26 cellular contexts compared by ENCODE assay signal in genomic region chr4:144955104-144955503, GRCh38.
DNase-seq lines count a peak whose midpoint lies in the region; TF ChIP-seq lines count a peak whose summit lies in the region.
"Had no signal": no experiment of that assay in that cellular context is flagged by ENCODE, and none has a peak within 500 bp of the region (broad histone marks: within the 10 kb centered on the region; RNA-seq: fewer than 3 reads in every experiment).

No MANE protein-coding gene starts in this region.

- DNase-seq in HT-29 (ENCODE audit: low spot score) (peak; percentile 9), NCI-H69 (lab: John Stamatoyannopoulos, UW) (peak; percentile 5), WERI-Rb-1 (peak; percentile 78), PC-9 (no peak), NCI-H2081 (lab: John Stamatoyannopoulos, UW) (no peak)
- DNase-seq in stimulated activated CD4-positive, alpha-beta T cell treated with anti-CD3 and anti-CD28 coated beads, Interleukin-2, amount 100 ng/mL, for 48 hours, result no peak
- DNase-seq in effector CD4-positive, alpha-beta T cell, result no peak
- DNase-seq: activated CD8-positive, alpha-beta T cell treated with anti-CD3 and anti-CD28 coated beads, Interleukin-2, amount 10 ng/mL, durations not matched to agents 7 days and 5 days; activated naive CD4-positive, alpha-beta T cell treated with Interleukin-2 at 50 U/mL for 16 hours; effector memory CD8-positive, alpha-beta T cell; immature natural killer cell; IMR-90; MV-4-11; naive thymus-derived CD4-positive, alpha-beta T cell; NCI-H146; NCI-H2171; NCI-H526 treated with DMSO at 0.1 percent for 48 hours; pancreas; SHP77; stimulated activated CD4-positive, alpha-beta T cell treated with anti-CD3 and anti-CD28 coated beads, Interleukin-4, amount 100 ng/mL, for 24 hours; stimulated activated naive B cell treated with anti-CD40 and anti-IgM and Interleukin-4, amounts not matched to agents 10 μg/mL and 1 μg/mL and 100 μg/mL, for 72 hours; T-cell; uterus had no signal

- TF ChIP-seq CTCF in 22Rv1 (IDR thresholded peaks at IDR 0.05) (peak; percentile 23; the same call in 1 of the 2 replicates), WERI-Rb-1 (IDR thresholded peaks at IDR 0.05; ENCODE audit: low read depth, low read length) (peak; percentile 56), PC-9 (conservative IDR thresholded peaks at IDR 0.05) (no peak)

- H3K9me2 ChIP-seq in PC-9 (ENCODE audit: insufficient read depth), result no peaks in the 10 kb centered on the region

- no peak overlapping the region for H2AFZ ChIP-seq in PC-9

- POLR2A ChIA-PET in PC-9 (lab: Charles Lee; ENCODE audit: unreplicated experiment), result no interaction called here

- H4K20me1 ChIP-seq in PC-9 (ENCODE audit: insufficient read depth), result no peaks in the 10 kb centered on the region

- CTCF ChIA-PET in PC-9 (lab: Charles Lee), result no interaction called here

- H3K27ac ChIP-seq in 22Rv1 (no peak overlapping the region), WERI-Rb-1 (peak overlapping the region; percentile 86), PC-9 (no peak overlapping the region)
- H3K27ac ChIP-seq: A549, esophagus muscularis mucosa, pancreas, uterus had no signal

- intact Hi-C loops in PC-9 (cut with micrococcal nuclease; ENCODE audit: unreplicated experiment), result no loop called here

- no peaks in the 10 kb centered on the region for H3F3A ChIP-seq in PC-9 (ENCODE audit: insufficient read depth, low read depth)

- H3K79me2 ChIP-seq in PC-9 (ENCODE audit: low read depth), result no peaks in the 10 kb centered on the region

- H3K36me3 ChIP-seq in WERI-Rb-1 (no peaks in the 10 kb centered on the region), PC-9 (ENCODE audit: low read depth) (no peaks in the 10 kb centered on the region)
- H3K36me3 ChIP-seq: esophagus muscularis mucosa, pancreas, uterus had no signal

- H3K27me3 ChIP-seq in WERI-Rb-1 (ENCODE audit: insufficient read depth, low read depth, severe bottlenecking) (no peaks in the 10 kb centered on the region), PC-9 (ENCODE audit: insufficient read depth, low read depth) (no peaks in the 10 kb centered on the region)
- H3K27me3 ChIP-seq: esophagus muscularis mucosa, pancreas, uterus had no signal

- H3K4me1 ChIP-seq in PC-9 (replicated peaks; ENCODE audit: insufficient read depth), result no peaks in the 10 kb centered on the region
- H3K4me1 ChIP-seq: A549, esophagus muscularis mucosa, pancreas, uterus had no signal

- no peak overlapping the region; the same call in 1 of the 2 replicates for H3K4me3 ChIP-seq in WERI-Rb-1 (ENCODE audit: low read depth, low read length)
- no peak overlapping the region for H3K4me3 ChIP-seq in PC-9
- H3K4me3 ChIP-seq: A549, esophagus muscularis mucosa, pancreas, uterus had no signal

- no peak overlapping the region for H3K4me2 ChIP-seq in PC-9
- H3K4me2 ChIP-seq: A549 had no signal

- peaks cover 37% of the 10 kb centered on the region for H3K9me3 ChIP-seq in WERI-Rb-1 (ENCODE audit: severe bottlenecking)
- no peaks in the 10 kb centered on the region for H3K9me3 ChIP-seq in PC-9 (ENCODE audit: insufficient read depth, low read depth)
- H3K9me3 ChIP-seq: A549, pancreas had no signal

- no TSS peak for BruUV-seq in PC-9 (replicated peaks; lab: Mats Ljungman, UMichigan)

Comparison
In these comparisons a context has a peak if more than half of its experiments do, and no peak if none do; other contexts are left out.
1. DNase-seq: peak in HT-29 (single experiment), NCI-H69 (single experiment) and WERI-Rb-1 (single experiment); none in PC-9 (0 of 2), NCI-H2081 (0 of 2), stimulated activated CD4-positive, alpha-beta T cell treated with anti-CD3 and anti-CD28 coated beads, Interleukin-2, amount 100 ng/mL, for 48 hours (0 of 2) and effector CD4-positive, alpha-beta T cell (single experiment).